ENCODE assay signal across 8 cellular contexts in genomic region chr5:137858223-137858916, GRCh38. TPM values are rescaled to one million over a fixed set of nuclear protein-coding genes. Genes with fewer than 3 reads are reported as not detected.
DNase-seq lines count a peak whose midpoint lies in the region; ATAC-seq and TF ChIP-seq lines count a peak whose summit lies in the region.

No MANE protein-coding gene starts in this region.

- H3K4me1 ChIP-seq in PC-9 (replicated peaks; ENCODE audit: insufficient read depth), result no peaks in the 10 kb centered on the region

- POLR2A ChIA-PET in activated CD4-positive, alpha-beta memory T cell treated with anti-CD3 and anti-CD28 coated beads, Interleukin-2, amount 10 ng/mL, durations not matched to agents 7 days and 5 days (lab: Charles Lee), result no interaction called here
- POLR2A ChIA-PET in PC-9 (lab: Charles Lee; ENCODE audit: unreplicated experiment), result no interaction called here

- peaks cover 11% of the 10 kb centered on the region for H3K4me1 Mint-ChIP-seq in stimulated activated naive CD8-positive, alpha-beta T cell treated with anti-CD3 and anti-CD28 coated beads, Interleukin-15, Interleukin-2, amounts not matched to agents 100 ng/mL and 50 ng/mL, for 24 hours (ENCODE audit: low read depth)
- H3K4me1 Mint-ChIP-seq in activated CD4-positive, alpha-beta memory T cell treated with anti-CD3 and anti-CD28 coated beads, Interleukin-2, amount 10 ng/mL, durations not matched to agents 7 days and 5 days, result peaks cover 12% of the 10 kb centered on the region

- H3K36me3 ChIP-seq in PC-9 (ENCODE audit: low read depth), result no peaks in the 10 kb centered on the region

- CTCF ChIA-PET in activated CD4-positive, alpha-beta memory T cell treated with anti-CD3 and anti-CD28 coated beads, Interleukin-2, amount 10 ng/mL, durations not matched to agents 7 days and 5 days (lab: Charles Lee), result no interaction called here
- CTCF ChIA-PET in PC-9 (lab: Charles Lee), result no interaction called here

- no peaks in the 10 kb centered on the region for H4K20me1 ChIP-seq in PC-9 (ENCODE audit: insufficient read depth)

- no peaks in the 10 kb centered on the region for H3K79me2 ChIP-seq in PC-9 (ENCODE audit: low read depth)

- H3K27me3 Mint-ChIP-seq in stimulated activated naive CD8-positive, alpha-beta T cell treated with anti-CD3 and anti-CD28 coated beads, Interleukin-15, Interleukin-2, amounts not matched to agents 100 ng/mL and 50 ng/mL, for 24 hours, result no peaks in the 10 kb centered on the region
- H3K27me3 Mint-ChIP-seq in activated CD4-positive, alpha-beta memory T cell treated with anti-CD3 and anti-CD28 coated beads, Interleukin-2, amount 10 ng/mL, durations not matched to agents 7 days and 5 days, result no peaks in the 10 kb centered on the region

- TF ChIP-seq CTCF in PC-9 (conservative IDR thresholded peaks at IDR 0.05), result no peak

- H3K9me3 Mint-ChIP-seq in stimulated activated naive CD8-positive, alpha-beta T cell treated with anti-CD3 and anti-CD28 coated beads, Interleukin-15, Interleukin-2, amounts not matched to agents 100 ng/mL and 50 ng/mL, for 24 hours, result no peaks in the 10 kb centered on the region
- no peaks in the 10 kb centered on the region for H3K9me3 Mint-ChIP-seq in activated CD4-positive, alpha-beta memory T cell treated with anti-CD3 and anti-CD28 coated beads, Interleukin-2, amount 10 ng/mL, durations not matched to agents 7 days and 5 days

- no peaks in the 10 kb centered on the region for H3K36me3 Mint-ChIP-seq in stimulated activated naive CD8-positive, alpha-beta T cell treated with anti-CD3 and anti-CD28 coated beads, Interleukin-15, Interleukin-2, amounts not matched to agents 100 ng/mL and 50 ng/mL, for 24 hours (ENCODE audit: low read depth)
- no peaks in the 10 kb centered on the region for H3K36me3 Mint-ChIP-seq in activated CD4-positive, alpha-beta memory T cell treated with anti-CD3 and anti-CD28 coated beads, Interleukin-2, amount 10 ng/mL, durations not matched to agents 7 days and 5 days (ENCODE audit: low read depth)

- no peak overlapping the region for H3K27ac Mint-ChIP-seq in stimulated activated naive CD8-positive, alpha-beta T cell treated with anti-CD3 and anti-CD28 coated beads, Interleukin-15, Interleukin-2, amounts not matched to agents 100 ng/mL and 50 ng/mL, for 24 hours
- no peak overlapping the region for H3K27ac Mint-ChIP-seq in activated CD4-positive, alpha-beta memory T cell treated with anti-CD3 and anti-CD28 coated beads, Interleukin-2, amount 10 ng/mL, durations not matched to agents 7 days and 5 days

- no peak overlapping the region for H3K4me3 ChIP-seq in PC-9

- H3K4me2 ChIP-seq in PC-9, result no peak overlapping the region

- H3K27me3 ChIP-seq in PC-9 (ENCODE audit: insufficient read depth, low read depth), result no peaks in the 10 kb centered on the region

- peak overlapping the region; percentile 52 for H3K4me3 Mint-ChIP-seq in stimulated activated naive CD8-positive, alpha-beta T cell treated with anti-CD3 and anti-CD28 coated beads, Interleukin-15, Interleukin-2, amounts not matched to agents 100 ng/mL and 50 ng/mL, for 24 hours
- H3K4me3 Mint-ChIP-seq in activated CD4-positive, alpha-beta memory T cell treated with anti-CD3 and anti-CD28 coated beads, Interleukin-2, amount 10 ng/mL, durations not matched to agents 7 days and 5 days, result peak overlapping the region; percentile 44

- intact Hi-C loops in PC-9 (cut with micrococcal nuclease; ENCODE audit: unreplicated experiment), result no loop called here

- H2AFZ ChIP-seq in PC-9, result no peak overlapping the region

- no peak for ATAC-seq in stimulated activated naive CD8-positive, alpha-beta T cell treated with anti-CD3 and anti-CD28 coated beads, Interleukin-15, Interleukin-2, amounts not matched to agents 100 U/mL and 50 U/mL, for 24 hours
- ATAC-seq in HG03196 (IDR thresholded peaks at IDR 0.05; ENCODE audit: unreplicated experiment), result peak; percentile 79

- no peaks in the 10 kb centered on the region for H3F3A ChIP-seq in PC-9 (ENCODE audit: insufficient read depth, low read depth)

- no TSS peak for BruUV-seq in PC-9 (replicated peaks; lab: Mats Ljungman, UMichigan)

- H3K9me2 ChIP-seq in PC-9 (ENCODE audit: insufficient read depth), result no peaks in the 10 kb centered on the region

- no peak overlapping the region for H3K27ac ChIP-seq in PC-9

- no peak for DNase-seq in stimulated activated naive CD8-positive, alpha-beta T cell treated with anti-CD3 and anti-CD28 coated beads, Interleukin-15, Interleukin-2, amounts not matched to agents 100 U/mL and 50 U/mL, for 24 hours
- no peak for DNase-seq in activated CD4-positive, alpha-beta memory T cell treated with anti-CD3 and anti-CD28 coated beads, Interleukin-2, amount 10 ng/mL, durations not matched to agents 7 days and 5 days
- DNase-seq in lung microvascular endothelial cell (ENCODE audit: low read depth in 2 of 2) (peak; percentile 17 to 19), HuH-7.5 (ENCODE audit: low spot score) (no peak), NCI-H1417 treated with DMSO at 0.1 percent for 48 hours (lab: John Stamatoyannopoulos, UW) (no peak), PC-9 (no peak)

- H3K9me3 ChIP-seq in PC-9 (ENCODE audit: insufficient read depth, low read depth), result no peaks in the 10 kb centered on the region

RNA-seq across cellular contexts. Expression of gene MYOT, which starts 9.3 kb away (rescaled TPM):
- total RNA-seq in activated CD4-positive, alpha-beta memory T cell treated with anti-CD3 and anti-CD28 coated beads, Interleukin-2, amount 10 ng/mL, durations not matched to agents 7 days and 5 days, result not detected
- not detected in 2 replicates for total RNA-seq in lung microvascular endothelial cell
- total RNA-seq in PC-9 (2021), result not detected in 2 replicates

RNA-seq across cellular contexts. Expression of gene PKD2L2, which starts 30.9 kb away (rescaled TPM):
- total RNA-seq in activated CD4-positive, alpha-beta memory T cell treated with anti-CD3 and anti-CD28 coated beads, Interleukin-2, amount 10 ng/mL, durations not matched to agents 7 days and 5 days, result under 1 TPM in 1 of 2 experiments, not detected in 1; 0.30 TPM
- total RNA-seq in lung microvascular endothelial cell (not detected in 2 replicates), PC-9 (2021) (0.46 and 0.50 TPM in 2 replicates)

Comparison
In these comparisons a context has a peak if more than half of its experiments do, and no peak if none do; other contexts are left out.
1. DNase-seq: peak in lung microvascular endothelial cell (2 of 2); none in stimulated activated naive CD8-positive, alpha-beta T cell treated with anti-CD3 and anti-CD28 coated beads, Interleukin-15, Interleukin-2, amounts not matched to agents 100 U/mL and 50 U/mL, for 24 hours (single experiment), activated CD4-positive, alpha-beta memory T cell treated with anti-CD3 and anti-CD28 coated beads, Interleukin-2, amount 10 ng/mL, durations not matched to agents 7 days and 5 days (single experiment), HuH-7.5 (single experiment), NCI-H1417 treated with DMSO at 0.1 percent for 48 hours (single experiment) and PC-9 (0 of 2).